18 cellular contexts compared by ENCODE assay signal in the genomic region with DNA sequence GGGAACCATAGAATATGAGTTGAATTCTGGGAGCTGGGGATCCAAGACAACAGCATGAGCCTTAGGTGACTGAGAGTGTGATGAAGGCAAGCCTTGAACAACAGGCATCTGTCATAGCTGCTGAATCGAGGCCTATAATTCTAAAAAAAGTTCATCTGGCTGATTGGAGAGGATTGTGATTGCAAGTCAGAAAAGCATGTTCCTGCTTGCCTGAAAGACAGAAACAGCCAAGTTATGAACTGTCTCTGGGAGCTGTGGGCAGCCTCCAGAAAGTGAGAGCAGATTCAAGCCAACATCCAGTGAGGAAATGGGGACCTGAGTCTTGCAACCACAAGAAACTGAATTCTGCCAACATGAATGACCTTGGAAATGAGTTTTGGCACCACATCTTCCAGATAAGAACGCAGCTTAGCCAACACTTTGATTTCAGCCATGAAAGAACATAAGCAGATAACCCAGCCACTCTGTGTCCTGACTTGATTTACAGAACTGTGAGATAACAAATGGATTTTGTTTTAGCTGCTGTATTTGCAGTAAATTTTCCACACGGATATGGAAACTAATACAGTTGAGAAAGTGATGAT.
"Had no signal": no experiment of that assay in that cellular context is flagged by ENCODE, and none has a peak within 500 bp of the region (broad histone marks: within the 10 kb centered on the region; RNA-seq: fewer than 3 reads in every experiment).

No MANE protein-coding gene starts in this region.

- H3K27me3 ChIP-seq: cardiac muscle cell, dorsolateral prefrontal cortex, esophagus muscularis mucosa, ovary had no signal

- DNase-seq: activated CD4-positive, alpha-beta T cell treated with anti-CD3 and anti-CD28 coated beads for 1 hour; activated CD4-positive, alpha-beta T cell treated with anti-CD3 and anti-CD28 coated beads, Interleukin-2, amount 50 U/mL, for 4 hours; activated naive CD4-positive, alpha-beta T cell; activated naive CD8-positive, alpha-beta T cell treated with anti-CD3 and anti-CD28 coated beads, Interleukin-2, amount 10 ng/mL, durations not matched to agents 7 days and 5 days; activated T-cell treated with anti-CD3 and anti-CD28 coated beads for 4 hours; aorta; dorsolateral prefrontal cortex; glutamatergic neuron; midbrain; stimulated activated CD4-positive, alpha-beta T cell treated with anti-CD3 and anti-CD28 coated beads, Interleukin-12 subunit alpha, Interleukin-12 subunit beta, amount 100 ng/mL, for 4 hours; stimulated activated CD4-positive, alpha-beta T cell treated with anti-CD3 and anti-CD28 coated beads, Interleukin-2, amount 100 ng/mL, for 24 hours; T-helper 1 cell; T1000 had no signal

- H3K9me3 ChIP-seq: esophagus muscularis mucosa, ovary, thoracic aorta had no signal

- H3K4me3 ChIP-seq: cardiac muscle cell, dorsolateral prefrontal cortex, esophagus muscularis mucosa, ovary, thoracic aorta had no signal

- H3K4me1 ChIP-seq: esophagus muscularis mucosa had no signal

- H3K36me3 ChIP-seq: cardiac muscle cell, esophagus muscularis mucosa, ovary, thoracic aorta had no signal

- H3K27ac ChIP-seq: cardiac muscle cell, dorsolateral prefrontal cortex, esophagus muscularis mucosa, ovary, thoracic aorta, VCaP had no signal
